Comparison of ENCODE assay signal across 8 cellular contexts in the genomic region with DNA sequence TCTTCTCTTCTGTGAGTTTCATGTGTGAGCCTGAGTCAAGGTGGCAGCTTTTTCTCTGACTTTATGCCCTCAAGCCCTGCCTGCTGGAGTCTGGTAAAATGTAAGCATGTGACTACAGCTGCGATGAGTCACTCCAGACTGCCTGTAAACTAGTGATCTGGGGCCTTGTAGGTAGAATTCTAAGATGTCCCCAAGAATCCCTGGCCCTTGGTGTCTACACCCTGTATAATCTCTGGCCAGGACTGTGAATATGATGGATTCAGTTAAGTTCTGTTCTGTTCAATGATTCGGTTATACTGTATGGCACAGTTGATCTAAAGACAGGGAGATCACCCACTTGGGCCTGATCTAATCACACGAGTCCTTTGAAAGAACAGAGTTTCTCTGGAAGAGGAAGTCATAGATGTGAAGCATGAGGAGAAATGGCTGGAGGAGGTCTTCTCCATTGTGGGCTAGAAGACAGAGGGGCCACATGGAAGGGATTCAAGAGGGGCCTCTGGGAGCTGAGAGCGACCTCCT. TPM values are rescaled to one million over a fixed set of nuclear protein-coding genes. Genes with fewer than 3 reads are reported as not detected.
DNase-seq lines count a peak whose midpoint lies in the region; ATAC-seq and TF ChIP-seq lines count a peak whose summit lies in the region.

No MANE protein-coding gene starts in this region.

- peak overlapping the region; percentile 77 for H3K27ac Mint-ChIP-seq in activated CD4-positive, alpha-beta T cell treated with anti-CD3 and anti-CD28 coated beads for 36 hours
- H3K27ac Mint-ChIP-seq in activated T-helper 1 cell treated with anti-CD3 and anti-CD28 coated beads, Interleukin-12 subunit alpha, Interleukin-12 subunit beta, Interleukin-2, Interleukin-4 antibody, amounts not matched to agents 30 ng/mL and 10 ng/mL and 1 ng/mL, durations not matched to agents 14 hours and 24 hours and 36 hours: no peak overlapping the region

- H3K4me1 Mint-ChIP-seq in activated CD4-positive, alpha-beta T cell treated with anti-CD3 and anti-CD28 coated beads for 36 hours: peaks cover 7% of the 10 kb centered on the region
- H3K4me1 Mint-ChIP-seq in activated T-helper 1 cell treated with anti-CD3 and anti-CD28 coated beads, Interleukin-12 subunit alpha, Interleukin-12 subunit beta, Interleukin-2, Interleukin-4 antibody, amounts not matched to agents 30 ng/mL and 10 ng/mL and 1 ng/mL, durations not matched to agents 14 hours and 24 hours and 36 hours (ENCODE audit: low read depth): peaks cover 7% of the 10 kb centered on the region

- no peak overlapping the region for H3K4me3 ChIP-seq in retinal pigment epithelial cell (ENCODE audit: low read length)

- no peaks in the 10 kb centered on the region for H3K27me3 Mint-ChIP-seq in activated CD4-positive, alpha-beta T cell treated with anti-CD3 and anti-CD28 coated beads for 36 hours
- peaks cover 2% of the 10 kb centered on the region for H3K27me3 Mint-ChIP-seq in activated T-helper 1 cell treated with anti-CD3 and anti-CD28 coated beads, Interleukin-12 subunit alpha, Interleukin-12 subunit beta, Interleukin-2, Interleukin-4 antibody, amounts not matched to agents 30 ng/mL and 10 ng/mL and 1 ng/mL, durations not matched to agents 14 hours and 24 hours and 36 hours (ENCODE audit: insufficient read depth)

- intact Hi-C loops in activated CD4-positive, alpha-beta T cell treated with anti-CD3 and anti-CD28 coated beads for 36 hours (cut with DNase I, micrococcal nuclease): no loop called here
- intact Hi-C loops in activated T-helper 1 cell treated with anti-CD3 and anti-CD28 coated beads, Interleukin-12 subunit alpha, Interleukin-12 subunit beta, Interleukin-2, Interleukin-4 antibody, amounts not matched to agents 30 ng/mL and 10 ng/mL and 1 ng/mL, durations not matched to agents 14 hours and 24 hours and 36 hours (cut with micrococcal nuclease): no loop called here

- TF ChIP-seq CTCF in retinal pigment epithelial cell (conservative IDR thresholded peaks at IDR 0.05; ENCODE audit: low read depth, low read length): no peak

- peak; percentile 55 for DNase-seq in activated CD4-positive, alpha-beta T cell treated with anti-CD3 and anti-CD28 coated beads for 36 hours
- no peak for DNase-seq in activated CD4-positive, alpha-beta T cell treated with anti-CD3 and anti-CD28 coated beads for 1 hour
- DNase-seq in NOMO-1 treated with dmso at 0.1 percent for 144 hours (lab: John Stamatoyannopoulos, UW; ENCODE audit: unreplicated experiment) (peak; percentile 21), dermis blood vessel endothelial cell (peak; percentile 47), retinal pigment epithelial cell (ENCODE audit: low read depth) (peak; percentile 66), mesenteric fat pad (ENCODE audit: low spot score) (no peak)
- DNase-seq in activated T-helper 1 cell treated with anti-CD3 and anti-CD28 coated beads, Interleukin-12 subunit alpha, Interleukin-12 subunit beta, Interleukin-2, Interleukin-4 antibody, amounts not matched to agents 30 ng/mL and 10 ng/mL and 1 ng/mL, durations not matched to agents 14 hours and 24 hours and 36 hours (ENCODE audit: low spot score): no peak

- POLR2A ChIA-PET in activated CD4-positive, alpha-beta T cell treated with anti-CD3 and anti-CD28 coated beads for 36 hours (lab: Charles Lee): no interaction called here

- H3K4me3 Mint-ChIP-seq in activated CD4-positive, alpha-beta T cell treated with anti-CD3 and anti-CD28 coated beads for 36 hours: no peak overlapping the region
- no peak overlapping the region for H3K4me3 Mint-ChIP-seq in activated T-helper 1 cell treated with anti-CD3 and anti-CD28 coated beads, Interleukin-12 subunit alpha, Interleukin-12 subunit beta, Interleukin-2, Interleukin-4 antibody, amounts not matched to agents 30 ng/mL and 10 ng/mL and 1 ng/mL, durations not matched to agents 14 hours and 24 hours and 36 hours

- CTCF ChIA-PET in activated CD4-positive, alpha-beta T cell treated with anti-CD3 and anti-CD28 coated beads for 36 hours (lab: Charles Lee): interaction anchor here (1.1 kb wide), 1 partner anchor 15 kb away, joined by 3 read pairs; a partner anchor contains a TSS

- peak; percentile 98 for ATAC-seq in activated CD4-positive, alpha-beta T cell treated with anti-CD3 and anti-CD28 coated beads for 36 hours
- ATAC-seq in GM21515 (IDR thresholded peaks at IDR 0.05; ENCODE audit: unreplicated experiment): no peak

- no peaks in the 10 kb centered on the region for H3K9me3 Mint-ChIP-seq in activated CD4-positive, alpha-beta T cell treated with anti-CD3 and anti-CD28 coated beads for 36 hours (ENCODE audit: low read depth)
- H3K9me3 Mint-ChIP-seq in activated T-helper 1 cell treated with anti-CD3 and anti-CD28 coated beads, Interleukin-12 subunit alpha, Interleukin-12 subunit beta, Interleukin-2, Interleukin-4 antibody, amounts not matched to agents 30 ng/mL and 10 ng/mL and 1 ng/mL, durations not matched to agents 14 hours and 24 hours and 36 hours: no peaks in the 10 kb centered on the region

- H3K36me3 Mint-ChIP-seq in activated CD4-positive, alpha-beta T cell treated with anti-CD3 and anti-CD28 coated beads for 36 hours (ENCODE audit: low read depth): no peaks in the 10 kb centered on the region
- H3K36me3 Mint-ChIP-seq in activated T-helper 1 cell treated with anti-CD3 and anti-CD28 coated beads, Interleukin-12 subunit alpha, Interleukin-12 subunit beta, Interleukin-2, Interleukin-4 antibody, amounts not matched to agents 30 ng/mL and 10 ng/mL and 1 ng/mL, durations not matched to agents 14 hours and 24 hours and 36 hours (ENCODE audit: low read depth): no peaks in the 10 kb centered on the region

RNA-seq across cellular contexts. Expression of a gene that starts 29.8 kb away (rescaled TPM):
- not detected for total RNA-seq in activated CD4-positive, alpha-beta T cell treated with anti-CD3 and anti-CD28 coated beads for 36 hours
- total RNA-seq in dermis blood vessel endothelial cell (not detected in 2 replicates), mesenteric fat pad (not detected)
- not detected in 2 replicates for total RNA-seq in activated T-helper 1 cell treated with anti-CD3 and anti-CD28 coated beads, Interleukin-12 subunit alpha, Interleukin-12 subunit beta, Interleukin-2, Interleukin-4 antibody, amounts not matched to agents 30 ng/mL and 10 ng/mL and 1 ng/mL, durations not matched to agents 14 hours and 24 hours and 36 hours

Comparison
In these comparisons a context has a peak if more than half of its experiments do, and no peak if none do; other contexts are left out.
1. DNase-seq: peak in activated CD4-positive, alpha-beta T cell treated with anti-CD3 and anti-CD28 coated beads for 36 hours (single experiment), NOMO-1 treated with dmso at 0.1 percent for 144 hours (single experiment), dermis blood vessel endothelial cell (single experiment) and retinal pigment epithelial cell (single experiment); none in activated CD4-positive, alpha-beta T cell treated with anti-CD3 and anti-CD28 coated beads for 1 hour (single experiment), activated T-helper 1 cell treated with anti-CD3 and anti-CD28 coated beads, Interleukin-12 subunit alpha, Interleukin-12 subunit beta, Interleukin-2, Interleukin-4 antibody, amounts not matched to agents 30 ng/mL and 10 ng/mL and 1 ng/mL, durations not matched to agents 14 hours and 24 hours and 36 hours (single experiment) and mesenteric fat pad (single experiment).